1 cellular context compared by ENCODE assay signal in the genomic region with DNA sequence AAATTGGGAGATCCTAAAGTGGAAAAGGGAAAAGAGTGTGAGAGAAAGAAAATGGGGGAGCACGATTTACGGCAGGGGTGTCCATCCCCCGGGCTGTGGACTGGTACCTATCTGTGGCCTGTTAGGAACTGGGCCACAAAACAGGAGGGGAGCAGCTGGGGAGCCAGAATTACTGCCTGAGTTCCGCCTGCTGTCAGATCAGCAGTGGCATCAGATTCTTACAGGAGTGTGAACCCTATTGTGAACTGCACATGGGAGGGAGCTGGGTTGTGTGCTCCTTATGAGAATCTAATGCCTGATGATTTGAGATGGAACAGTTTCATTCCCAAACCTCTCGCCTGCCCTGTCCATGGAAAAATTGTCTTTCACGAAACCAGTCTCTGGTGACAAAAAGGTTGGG.
TF ChIP-seq lines count a peak whose summit lies in the region.

No MANE protein-coding gene starts in this region.

TF ChIP-seq in SK-N-SH treated with all-trans-retinoic acid at 6 μM for 48 hours, 23 proteins besides CTCF, POLR2A, EP300 and RAD21 (continued from another document):
- TF ChIP-seq ARNTL (CRISPR knock-in tag; IDR thresholded peaks at IDR 0.05; ENCODE audit: borderline replicate concordance, low read depth) (no peak), ZNF70 (CRISPR knock-in tag; IDR thresholded peaks at IDR 0.05) (no peak), TOX (CRISPR knock-in tag; IDR thresholded peaks at IDR 0.05; ENCODE audit: borderline replicate concordance) (no peak)
- TF ChIP-seq, protein P1, sequence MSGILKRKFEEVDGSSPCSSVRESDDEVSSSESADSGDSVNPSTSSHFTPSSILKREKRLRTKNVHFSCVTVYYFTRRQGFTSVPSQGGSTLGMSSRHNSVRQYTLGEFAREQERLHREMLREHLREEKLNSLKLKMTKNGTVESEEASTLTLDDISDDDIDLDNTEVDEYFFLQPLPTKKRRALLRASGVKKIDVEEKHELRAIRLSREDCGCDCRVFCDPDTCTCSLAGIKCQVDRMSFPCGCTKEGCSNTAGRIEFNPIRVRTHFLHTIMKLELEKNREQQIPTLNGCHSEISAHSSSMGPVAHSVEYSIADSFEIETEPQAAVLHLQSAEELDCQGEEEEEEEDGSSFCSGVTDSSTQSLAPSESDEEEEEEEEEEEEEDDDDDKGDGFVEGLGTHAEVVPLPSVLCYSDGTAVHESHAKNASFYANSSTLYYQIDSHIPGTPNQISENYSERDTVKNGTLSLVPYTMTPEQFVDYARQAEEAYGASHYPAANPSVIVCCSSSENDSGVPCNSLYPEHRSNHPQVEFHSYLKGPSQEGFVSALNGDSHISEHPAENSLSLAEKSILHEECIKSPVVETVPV (CRISPR knock-in tag; IDR thresholded peaks at IDR 0.05), result no peak
TF ChIP-seq in SK-N-SH treated with all-trans-retinoic acid at 6 μM for 48 hours: peak in this region for 0.
